ENCODE assay signal across 16 cellular contexts in the genomic region with DNA sequence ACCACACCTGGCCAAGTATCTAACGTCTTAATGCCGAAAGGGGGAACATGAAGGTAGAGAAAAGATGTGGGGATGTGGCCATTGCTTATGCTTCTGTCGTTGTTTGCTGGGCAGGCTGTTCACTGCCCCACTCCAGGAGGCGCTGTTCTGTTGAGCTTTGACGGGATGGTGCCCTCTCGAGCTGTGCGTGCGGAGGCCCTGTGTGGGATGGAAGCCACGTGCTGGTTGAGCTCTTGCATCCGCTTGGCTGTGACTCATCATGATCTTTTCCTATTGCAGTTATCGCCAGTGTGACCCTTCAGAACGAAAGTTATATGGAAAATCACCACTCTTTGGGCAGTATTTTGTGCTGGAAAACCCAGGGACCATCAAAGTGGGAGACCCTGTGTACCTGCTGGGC. TPM values are rescaled to one million over a fixed set of nuclear protein-coding genes. Genes with fewer than 3 reads are reported as not detected.
A peak's percentile ranks its signal among the peaks of the same experiment; 100 is the strongest.
DNase-seq lines count a peak whose midpoint lies in the region; ATAC-seq, FAIRE-seq and TF ChIP-seq lines count a peak whose summit lies in the region.
"Had no signal": no experiment of that assay in that cellular context is flagged by ENCODE, and none has a peak within 500 bp of the region (broad histone marks: within the 10 kb centered on the region; RNA-seq: fewer than 3 reads in every experiment).

No MANE protein-coding gene starts in this region.

- CTCF ChIA-PET in K562 (lab: Yijun Ruan, JAX; ENCODE audit: low intra/inter-chr PET ratio): no interaction called here

- in situ Hi-C loops in K562 (cut with MboI): loop anchor here (10.0 kb wide), 3 partner anchors 392 to 1642 kb away; no protein-coding TSS in a partner anchor

- no peaks in the 10 kb centered on the region for H3K9me3 ChIP-seq in K562 (replicated peaks; ENCODE audit: control insufficient read depth, insufficient read depth, low read depth, low read length)
- H3K9me3 ChIP-seq: breast epithelium, gastrocnemius medialis, transverse colon had no signal

- no TSS peak for BruUV-seq in K562 (replicated peaks; lab: Mats Ljungman, UMichigan)

- TF ChIP-seq POLR2A in K562 (conservative IDR thresholded peaks at IDR 0.05): no peak

- H3K9ac ChIP-seq in K562 (ENCODE audit: insufficient read depth in 1 of 2, low read depth in 2 of 2, low read length in 2 of 2): no peak overlapping the region

- under 1% methylated on average over 12 of the region's 12 CpGs for WGBS in K562 (ENCODE audit: insufficient coverage, low coverage, missing lambda C conversion rate)

- no peak overlapping the region for H3K4me2 ChIP-seq in K562 (ENCODE audit: insufficient read depth, low read length)

- peak; percentile 27 to 52; a peak in 3 of 4 replicates for TF ChIP-seq RAD21 in K562 (CRISPR knock-in tag; conservative IDR thresholded peaks at IDR 0.05 in 1 of 2, IDR thresholded peaks at IDR 0.05 in 1 of 2)

- intact Hi-C loops in K562 (cut with micrococcal nuclease): loop anchor here (5.0 to 10.0 kb wide), 2 partner anchors 64 to 202 kb away; a partner anchor contains a TSS

- TF ChIP-seq CTCF in 22Rv1 (IDR thresholded peaks at IDR 0.05) (peak; percentile 35), GM12872 (IDR thresholded peaks at IDR 0.05; ENCODE audit: insufficient read depth, low read depth, low read length) (0 out of 3 replicates have a peak, but pooled peaks have one; percentile 18), K562 (IDR thresholded peaks at IDR 0.05 in 2 of 3, conservative IDR thresholded peaks at IDR 0.05 in 1 of 3; ENCODE audit: insufficient read depth in 2 of 3, low read depth in 1 of 3, low read length in 3 of 3) (peak; percentile 45 to 65 (median 47))

- peak; percentile 67 for FAIRE-seq in K562 (lab: Jason Lieb, UNC)

- H3K79me2 ChIP-seq in K562 (ENCODE audit: control insufficient read depth, insufficient read depth, low read length): no peaks in the 10 kb centered on the region

- DNase-seq in MV-4-11 (lab: John Stamatoyannopoulos, UW): peak; percentile 95
- peak; percentile 28 to 61 (median 36) for DNase-seq in K562 (ENCODE audit: extremely low read depth in 1 of 4, low spot score in 3 of 4)
- no peak for DNase-seq in stimulated activated CD8-positive, alpha-beta memory T cell treated with anti-CD3 and anti-CD28 coated beads, Interleukin-4, amount 100 ng/mL, for 48 hours
- DNase-seq in AML-193 (lab: John Stamatoyannopoulos, UW): no peak
- no peak for DNase-seq in NCI-H748 (lab: John Stamatoyannopoulos, UW; ENCODE audit: unreplicated experiment)
- no peak for DNase-seq in ureter (ENCODE audit: low spot score)
- DNase-seq: gastrocnemius medialis; NCI-H1436 treated with DMSO at 0.1 percent for 48 hours; stimulated activated CD4-positive, alpha-beta T cell treated with anti-CD3 and anti-CD28 coated beads, Interleukin-12 subunit alpha, Interleukin-12 subunit beta, amount 100 ng/mL, for 4 hours; T-cell; transverse colon had no signal

- TF ChIP-seq EP300 in K562 (IDR thresholded peaks at IDR 0.05; ENCODE audit: low read length): 0 out of 2 replicates have a peak, but pooled peaks have one; percentile 7

- H3K4me3 ChIP-seq in K562: no peak overlapping the region
- H3K4me3 ChIP-seq: breast epithelium, gastrocnemius medialis, transverse colon had no signal

- peaks cover 2 to 9% of the 10 kb centered on the region in 2 experiments; a peak in 3 of 5 replicates for H3K27me3 ChIP-seq in K562 (ENCODE audit: control insufficient read depth in 2 of 2, insufficient read depth in 2 of 2, low read length in 2 of 2)
- H3K27me3 ChIP-seq: breast epithelium, gastrocnemius medialis, transverse colon had no signal

- H3K27ac ChIP-seq in 22Rv1: no peak overlapping the region
- no peak overlapping the region for H3K27ac ChIP-seq in K562 (ENCODE audit: extremely low read depth, low read depth, low read length)
- H3K27ac ChIP-seq: breast epithelium, epithelial cell of prostate, gastrocnemius medialis, transverse colon had no signal

- POLR2A ChIA-PET in K562 (lab: Yijun Ruan, JAX): interaction anchor here (0.6 kb wide), 1 partner anchor 370 kb away, joined by 3 read pairs; no protein-coding TSS in a partner anchor

- 0 out of 2 replicates have a peak, but pooled peaks cover 2% of the 10 kb centered on the region for H4K20me1 ChIP-seq in K562 (replicated peaks; ENCODE audit: control insufficient read depth, insufficient read depth, low read length)

- no peaks in the 10 kb centered on the region for H3K9me1 ChIP-seq in K562 (ENCODE audit: control insufficient read depth, insufficient read depth, low read length)

- peaks cover 2 to 4% of the 10 kb centered on the region in 2 experiments; a peak in 3 of 5 replicates for H3K4me1 ChIP-seq in K562 (replicated peaks in 1 of 2; ENCODE audit: control insufficient read depth in 2 of 2, insufficient read depth in 2 of 2, low read length in 2 of 2)
- H3K4me1 ChIP-seq: breast epithelium, gastrocnemius medialis had no signal

- no peaks in the 10 kb centered on the region for H3K36me3 ChIP-seq in K562 (ENCODE audit: control insufficient read depth, insufficient read depth, low read length)
- H3K36me3 ChIP-seq: breast epithelium, gastrocnemius medialis, transverse colon had no signal

- no peak overlapping the region for H2AFZ ChIP-seq in K562 (ENCODE audit: low read depth, low read length)

- peak; percentile 82 for ATAC-seq in K562
- ATAC-seq: gastrocnemius medialis; stimulated activated effector memory CD8-positive, alpha-beta T cell treated with anti-CD3 and anti-CD28 coated beads, Interleukin-12 subunit alpha, Interleukin-12 subunit beta, amount 100 ng/mL, for 72 hours; T-cell had no signal

TF ChIP-seq in K562, 482 proteins besides CTCF, POLR2A, EP300 and RAD21 (continues in another document):
- no peak for TF ChIP-seq ELF1 (tag; IDR thresholded peaks at IDR 0.05)
- no peak for TF ChIP-seq CEBPG (CRISPR knock-in tag; IDR thresholded peaks at IDR 0.05)
- no peak for TF ChIP-seq CEBPG (tag; conservative IDR thresholded peaks at IDR 0.05 in 1 of 2, IDR thresholded peaks at IDR 0.05 in 1 of 2)
- peak in 1 of 2 experiments; percentile 53; a peak in 2 of 4 replicates for TF ChIP-seq RCOR1 (IDR thresholded peaks at IDR 0.05; ENCODE audit: borderline replicate concordance in 1 of 2, low read depth in 2 of 2, low read length in 2 of 2)
- TF ChIP-seq DIDO1 (tag; IDR thresholded peaks at IDR 0.05; ENCODE audit: low read depth): peak; percentile 57; the same call in 1 of the 2 replicates
- TF ChIP-seq KDM5B (IDR thresholded peaks at IDR 0.05; ENCODE audit: insufficient replicate concordance, low read depth, low read length): no peak
- no peak for TF ChIP-seq MEF2D (tag; conservative IDR thresholded peaks at IDR 0.05; ENCODE audit: low read depth)
- TF ChIP-seq KDM1A (IDR thresholded peaks at IDR 0.05): no peak
- TF ChIP-seq, protein P1, sequence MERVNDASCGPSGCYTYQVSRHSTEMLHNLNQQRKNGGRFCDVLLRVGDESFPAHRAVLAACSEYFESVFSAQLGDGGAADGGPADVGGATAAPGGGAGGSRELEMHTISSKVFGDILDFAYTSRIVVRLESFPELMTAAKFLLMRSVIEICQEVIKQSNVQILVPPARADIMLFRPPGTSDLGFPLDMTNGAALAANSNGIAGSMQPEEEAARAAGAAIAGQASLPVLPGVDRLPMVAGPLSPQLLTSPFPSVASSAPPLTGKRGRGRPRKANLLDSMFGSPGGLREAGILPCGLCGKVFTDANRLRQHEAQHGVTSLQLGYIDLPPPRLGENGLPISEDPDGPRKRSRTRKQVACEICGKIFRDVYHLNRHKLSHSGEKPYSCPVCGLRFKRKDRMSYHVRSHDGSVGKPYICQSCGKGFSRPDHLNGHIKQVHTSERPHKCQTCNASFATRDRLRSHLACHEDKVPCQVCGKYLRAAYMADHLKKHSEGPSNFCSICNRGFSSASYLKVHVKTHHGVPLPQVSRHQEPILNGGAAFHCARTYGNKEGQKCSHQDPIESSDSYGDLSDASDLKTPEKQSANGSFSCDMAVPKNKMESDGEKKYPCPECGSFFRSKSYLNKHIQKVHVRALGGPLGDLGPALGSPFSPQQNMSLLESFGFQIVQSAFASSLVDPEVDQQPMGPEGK (CRISPR knock-in tag; IDR thresholded peaks at IDR 0.05; ENCODE audit: borderline replicate concordance): no peak
- peak; percentile 74 for TF ChIP-seq NFE2 (IDR thresholded peaks at IDR 0.05; ENCODE audit: low read depth)
- TF ChIP-seq, protein P2, sequence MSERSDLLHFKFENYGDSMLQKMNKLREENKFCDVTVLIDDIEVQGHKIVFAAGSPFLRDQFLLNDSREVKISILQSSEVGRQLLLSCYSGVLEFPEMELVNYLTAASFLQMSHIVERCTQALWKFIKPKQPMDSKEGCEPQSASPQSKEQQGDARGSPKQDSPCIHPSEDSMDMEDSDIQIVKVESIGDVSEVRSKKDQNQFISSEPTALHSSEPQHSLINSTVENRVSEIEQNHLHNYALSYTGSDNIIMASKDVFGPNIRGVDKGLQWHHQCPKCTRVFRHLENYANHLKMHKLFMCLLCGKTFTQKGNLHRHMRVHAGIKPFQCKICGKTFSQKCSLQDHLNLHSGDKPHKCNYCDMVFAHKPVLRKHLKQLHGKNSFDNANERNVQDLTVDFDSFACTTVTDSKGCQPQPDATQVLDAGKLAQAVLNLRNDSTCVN (CRISPR knock-in tag; IDR thresholded peaks at IDR 0.05): no peak
- peak; percentile 82 for TF ChIP-seq FOSL1 (tag; conservative IDR thresholded peaks at IDR 0.05)

RNA-seq across cellular contexts. Expression of a gene that starts 26.3 kb away (rescaled TPM):
- not detected in 2 replicates for total RNA-seq in K562 (2011; cell fraction: chromatin; rRNA removed; ENCODE audit: low replicate concordance)
- 0.17 TPM in 1 of 2 replicates, not detected in the other for total RNA-seq in K562 (2011; cell fraction: nucleolus; rRNA removed)
- 0.08 TPM in 1 of 2 replicates, not detected in the other for total RNA-seq in K562 (2011; cell fraction: nucleoplasm; rRNA removed)
- total RNA-seq in K562 (2014; rRNA removed) (not detected in 2 replicates), K562 (2014; rRNA removed; fragmentation: Illumina TruSeq; extraction: Trizol) (not detected in 2 replicates), K562 (2015; rRNA removed; fragmentation: Illumina TruSeq; extraction: Trizol) (not detected in 2 replicates), K562 (2021) (0.11 TPM in 1 of 2 replicates, not detected in the other), ureter (29.0 TPM)
- polyA plus RNA-seq in K562 (2011; rRNA removed) (0.14 TPM in 1 of 2 replicates, not detected in the other), K562 (2014; fragmentation: Illumina TruSeq; extraction: Trizol) (not detected in 2 replicates), K562 (2014; fragmentation: Nextera tagmentation; extraction: Ambion mirVana) (under 1 TPM in 1 of 2 experiments, not detected in 1; 0.07 TPM), K562 (2014; rRNA removed) (not detected in 2 replicates)
- polyA plus RNA-seq in K562 (2011; cell fraction: cytosol; rRNA removed): 0.03 and 0.10 TPM in 2 replicates
- 0.06 TPM in 1 of 2 replicates, not detected in the other for polyA plus RNA-seq in K562 (2011; cell fraction: nucleus; rRNA removed)
- polyA plus RNA-seq in K562 (2012): 0.08 TPM in 1 of 2 replicates, not detected in the other
- polyA minus RNA-seq in K562 (2011; rRNA and poly(A)+ RNA removed): 0.56 TPM in 1 of 2 replicates, not detected in the other
- 0.29 and 1.8 TPM in 2 replicates for polyA minus RNA-seq in K562 (2011; cell fraction: cytosol; rRNA and poly(A)+ RNA removed)
- polyA minus RNA-seq in K562 (2011; cell fraction: nucleus; rRNA and poly(A)+ RNA removed): 0.13 TPM in 1 of 2 replicates, not detected in the other

Comparison
In these comparisons a context has a peak if more than half of its experiments do, and no peak if none do; other contexts are left out.
1. DNase-seq: peak in MV-4-11 (single experiment) and K562 (4 of 4); none in stimulated activated CD8-positive, alpha-beta memory T cell treated with anti-CD3 and anti-CD28 coated beads, Interleukin-4, amount 100 ng/mL, for 48 hours (single experiment), AML-193 (0 of 2), NCI-H748 (single experiment) and ureter (single experiment).
2. RNA of a gene that starts 26.3 kb away (total RNA-seq): 29.0 TPM in ureter (single experiment); 0.08 to 0.17 TPM in K562; every median in the first group is over 10 times any median in the second.
3. Peak in every context shown above with its lines, with median percentiles within 50 percentile points of each other: CTCF ChIP-seq.